In the genomic region with DNA sequence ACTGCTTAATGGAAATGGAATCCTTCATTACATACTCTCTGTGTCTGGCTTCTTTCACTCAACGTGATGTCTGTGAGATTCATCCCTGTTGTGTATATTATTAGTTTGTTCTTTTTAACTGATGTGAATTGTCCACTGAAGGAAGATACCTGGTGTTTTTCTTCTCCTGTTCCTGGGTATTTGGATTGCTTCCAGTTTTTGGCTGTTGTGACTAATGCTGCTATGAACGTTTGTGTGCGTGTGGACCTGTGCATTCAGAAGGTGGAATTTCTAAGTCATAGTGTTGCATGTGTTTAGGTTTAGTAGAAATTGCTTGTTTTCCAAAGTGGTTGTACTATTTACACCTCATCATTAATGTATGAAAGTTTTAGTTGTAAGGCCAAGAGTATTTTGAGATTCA, we compare ENCODE assay signal across 23 cellular contexts. TPM values are rescaled to one million over a fixed set of nuclear protein-coding genes. Genes with fewer than 3 reads are reported as not detected.
DNase-seq lines count a peak whose midpoint lies in the region; ATAC-seq, FAIRE-seq and TF ChIP-seq lines count a peak whose summit lies in the region.
"Had no signal": no experiment of that assay in that cellular context is flagged by ENCODE, and none has a peak within 500 bp of the region (broad histone marks: within the 10 kb centered on the region; RNA-seq: fewer than 3 reads in every experiment).

No MANE protein-coding gene starts in this region.

- H3K27me3 ChIP-seq in H7 (ENCODE audit: control insufficient read depth, insufficient read depth, low read length) = no peaks in the 10 kb centered on the region
- H3K27me3 ChIP-seq: heart right ventricle, right lobe of liver, transverse colon had no signal

- no peak for DNase-seq in D721Med (ENCODE audit: insufficient read length, low spot score)
- DNase-seq in NCI-H69 (lab: John Stamatoyannopoulos, UW) = peak; percentile 16
- peak; percentile 38 for DNase-seq in choroid plexus epithelial cell (ENCODE audit: low read depth)
- peak; percentile 30 for DNase-seq in glomerular visceral epithelial cell (ENCODE audit: extremely low spot score)
- no peak for DNase-seq in DMS79 (lab: John Stamatoyannopoulos, UW)
- no peak for DNase-seq in COLO668 (lab: John Stamatoyannopoulos, UW; ENCODE audit: unreplicated experiment)
- DNase-seq in H7 = no peak
- DNase-seq: activated CD4-positive, alpha-beta T cell treated with anti-CD3 and anti-CD28 coated beads for 36 hours; activated T-cell treated with anti-CD3 and anti-CD28 coated beads for 4 hours; aorta; CD8-positive, alpha-beta memory T cell; DMS53; foreskin fibroblast; heart right ventricle; mesendoderm; NCI-H187; posterior cingulate gyrus; right lobe of liver; stimulated activated CD4-positive, alpha-beta T cell treated with anti-CD3 and anti-CD28 coated beads, Interleukin-2, amount 100 ng/mL, for 48 hours; transverse colon had no signal

- FAIRE-seq in D721Med (lab: Jason Lieb, UNC) = peak; percentile 63
- FAIRE-seq: GM18507 had no signal

- H3K4me3 ChIP-seq in choroid plexus epithelial cell (ENCODE audit: low read depth, low read length) (no peak overlapping the region), H7 (ENCODE audit: insufficient read depth, low read depth, low read length) (no peak overlapping the region)
- H3K4me3 ChIP-seq: heart right ventricle, right lobe of liver, transverse colon had no signal

- no peaks in the 10 kb centered on the region; the same call in 1 of the 2 replicates for H3K36me3 ChIP-seq in H7 (replicated peaks; ENCODE audit: control insufficient read depth, insufficient read depth, low read length)

- ATAC-seq in GM21381 (IDR thresholded peaks at IDR 0.05; ENCODE audit: unreplicated experiment) = no peak
- ATAC-seq: activated CD4-positive, alpha-beta T cell treated with anti-CD3 and anti-CD28 coated beads for 36 hours; heart right ventricle; left lobe of liver; right lobe of liver had no signal

- TF ChIP-seq CTCF in D721Med (IDR thresholded peaks at IDR 0.05; ENCODE audit: insufficient read depth, missing control alignments) (no peak), choroid plexus epithelial cell (conservative IDR thresholded peaks at IDR 0.05; ENCODE audit: low read depth, low read length) (no peak)

RNA-seq across cellular contexts. Expression of gene TULP4, which starts 3.8 kb away (rescaled TPM):
- total RNA-seq in H7 (2014; rRNA removed; shearing (Covaris generic)) = 31.4 and 40.1 TPM in 2 replicates

Comparison
In these comparisons a context has a peak if more than half of its experiments do, and no peak if none do; other contexts are left out.
1. DNase-seq: peak in NCI-H69 (single experiment), choroid plexus epithelial cell (single experiment) and glomerular visceral epithelial cell (single experiment); none in D721Med (single experiment), DMS79 (single experiment), COLO668 (single experiment) and H7 (single experiment).